In genomic region chr9:14270358-14271077, GRCh38 we compare ENCODE assay signal across 13 cellular contexts. TPM values are rescaled to one million over a fixed set of nuclear protein-coding genes. Genes with fewer than 3 reads are reported as not detected.
DNase-seq lines count a peak whose midpoint lies in the region; ATAC-seq, FAIRE-seq and TF ChIP-seq lines count a peak whose summit lies in the region.
"Had no signal": no experiment of that assay in that cellular context is flagged by ENCODE, and none has a peak within 500 bp of the region (broad histone marks: within the 10 kb centered on the region; RNA-seq: fewer than 3 reads in every experiment).

No MANE protein-coding gene starts in this region.

- H3K4me3 ChIP-seq in A549 (no peak overlapping the region), endothelial cell of umbilical vein (replicated peaks in 1 of 3; ENCODE audit: insufficient read depth in 1 of 3, low read depth in 1 of 3, low read length in 3 of 3) (no peak overlapping the region), upper lobe of right lung (no peak overlapping the region), PC-9 (no peak overlapping the region), brain microvascular endothelial cell (ENCODE audit: low read depth, low read length) (no peak overlapping the region)
- H3K4me3 ChIP-seq: SJSA1, skin epidermis had no signal

- H3K9me3 Mint-ChIP-seq in nephron progenitor cell = peaks cover 4% of the 10 kb centered on the region

- peaks cover 49% of the 10 kb centered on the region for H3K4me1 ChIP-seq in A549
- H3K4me1 ChIP-seq in endothelial cell of umbilical vein (ENCODE audit: control insufficient read depth, extremely low read depth, insufficient read depth, low read length) = peaks cover 58% of the 10 kb centered on the region
- H3K4me1 ChIP-seq in upper lobe of right lung = peaks cover 21% of the 10 kb centered on the region
- H3K4me1 ChIP-seq in PC-9 (replicated peaks; ENCODE audit: insufficient read depth) = no peaks in the 10 kb centered on the region

- peak in 1 of 2 experiments; percentile 17; a peak in 3 of 6 replicates for ATAC-seq in A549
- ATAC-seq in upper lobe of right lung = no peak
- ATAC-seq in HG02938 (IDR thresholded peaks at IDR 0.05; ENCODE audit: unreplicated experiment) = no peak

- no peak for TF ChIP-seq RAD21 in A549 (conservative IDR thresholded peaks at IDR 0.05 in 1 of 2, IDR thresholded peaks at IDR 0.05 in 1 of 2)

- TF ChIP-seq CTCF in A549 (IDR thresholded peaks at IDR 0.05) (no peak), endothelial cell of umbilical vein (IDR thresholded peaks at IDR 0.05; ENCODE audit: extremely low read depth in 1 of 2, insufficient read depth in 1 of 2, low read depth in 1 of 2, low read length in 2 of 2) (no peak), nephron progenitor cell (IDR thresholded peaks at IDR 0.05) (no peak), upper lobe of right lung (IDR thresholded peaks at IDR 0.05) (no peak), PC-9 (conservative IDR thresholded peaks at IDR 0.05) (no peak), brain microvascular endothelial cell (IDR thresholded peaks at IDR 0.05; ENCODE audit: low read depth, low read length, missing control alignments) (no peak)

- peak overlapping the region; percentile 73 for H3K27ac Mint-ChIP-seq in nephron progenitor cell

- peaks cover 7% of the 10 kb centered on the region for H3K36me3 Mint-ChIP-seq in nephron progenitor cell (ENCODE audit: low read depth)

- in situ Hi-C loops in brain microvascular endothelial cell (cut with HindIII; ENCODE audit: low pct_ligation_motif_present, low sequenced_read_pairs) = no loop called here

- DNase-seq in A549 (ENCODE audit: low read depth in 1 of 2, low spot score in 1 of 2) (no peak), NCI-H69 (lab: John Stamatoyannopoulos, UW) (peak; percentile 49), endothelial cell of umbilical vein (ENCODE audit: low read depth, low spot score) (peak; percentile 44), nephron progenitor cell (no peak), upper lobe of right lung (no peak), PC-9 (no peak), brain microvascular endothelial cell (no peak)
- DNase-seq: activated effector memory CD4-positive, alpha-beta T cell treated with anti-CD3 and anti-CD28 coated beads, Interleukin-2, amount 50 U/mL, for 16 hours; NCI-H187 had no signal

- no peak overlapping the region for H3K4me3 Mint-ChIP-seq in nephron progenitor cell

- peaks cover 5% of the 10 kb centered on the region for H3K27me3 Mint-ChIP-seq in nephron progenitor cell (ENCODE audit: low read depth, poor library complexity)

- WGBS in A549 (ENCODE audit: missing lambda C conversion rate) = 89% methylated on average over 4 of the region's 4 CpGs

- H3K4me2 ChIP-seq in A549 (peak overlapping the region; percentile 58), endothelial cell of umbilical vein (ENCODE audit: insufficient read depth, low read length) (no peak overlapping the region), PC-9 (no peak overlapping the region)

- H3F3A ChIP-seq in PC-9 (ENCODE audit: insufficient read depth, low read depth) = no peaks in the 10 kb centered on the region

- H3K4me1 Mint-ChIP-seq in nephron progenitor cell = peaks cover 58% of the 10 kb centered on the region

- TF ChIP-seq POLR2A in A549 (IDR thresholded peaks at IDR 0.05; ENCODE audit: low read length) (no peak), endothelial cell of umbilical vein (IDR thresholded peaks at IDR 0.05; ENCODE audit: low read depth, low read length) (no peak)

- no peaks in the 10 kb centered on the region for H3K9me3 ChIP-seq in A549
- H3K9me3 ChIP-seq in endothelial cell of umbilical vein (replicated peaks; ENCODE audit: control insufficient read depth, insufficient read depth, low read length) = no peaks in the 10 kb centered on the region
- no peaks in the 10 kb centered on the region for H3K9me3 ChIP-seq in upper lobe of right lung
- H3K9me3 ChIP-seq in PC-9 (ENCODE audit: insufficient read depth, low read depth) = no peaks in the 10 kb centered on the region
- H3K9me3 ChIP-seq: SJSA1 had no signal

- no peaks in the 10 kb centered on the region for H3K9me2 ChIP-seq in PC-9 (ENCODE audit: insufficient read depth)

- POLR2A ChIA-PET in A549 (lab: Yijun Ruan, JAX) = interaction anchor here (0.6 kb wide), 1 partner anchor 133 kb away, joined by 7 read pairs; no protein-coding TSS in a partner anchor
- POLR2A ChIA-PET in endothelial cell of umbilical vein (lab: Charles Lee) = interaction anchor here (0.6 to 1.1 kb wide), 2 partner anchors 12 to 32 kb away, joined by 5 to 7 read pairs; no protein-coding TSS in a partner anchor
- POLR2A ChIA-PET in PC-9 (lab: Charles Lee; ENCODE audit: unreplicated experiment) = no interaction called here

- CTCF ChIA-PET in A549 (lab: Yijun Ruan, JAX) = interaction anchor here (1.7 kb wide), 1 partner anchor 10 kb away, joined by 4 read pairs; no protein-coding TSS in a partner anchor
- CTCF ChIA-PET in endothelial cell of umbilical vein (lab: Charles Lee) = interaction anchor here (0.6 to 3.2 kb wide), 12 partner anchors 11 to 843 kb away, joined by 3 to 11 read pairs (median 4); no protein-coding TSS in a partner anchor
- CTCF ChIA-PET in PC-9 (lab: Charles Lee) = interaction anchor here (0.6 kb wide), 1 partner anchor 253 kb away, joined by 3 read pairs; no protein-coding TSS in a partner anchor

- dilution Hi-C loops in endothelial cell of umbilical vein (cut with MboI; ENCODE audit: extremely low pct_ligation_motif_present, low sequenced_read_pairs) = no loop called here

- H3K79me2 ChIP-seq in endothelial cell of umbilical vein (ENCODE audit: control insufficient read depth, insufficient read depth, low read length) = peaks cover 86% of the 10 kb centered on the region
- peaks cover 16% of the 10 kb centered on the region; the same call in 1 of the 2 replicates for H3K79me2 ChIP-seq in PC-9 (ENCODE audit: low read depth)

- TF ChIP-seq EP300 in A549 (IDR thresholded peaks at IDR 0.05) = no peak

- H3K9ac ChIP-seq in endothelial cell of umbilical vein (replicated peaks; ENCODE audit: extremely low read depth, insufficient read depth, low read length) = no peak overlapping the region

- intact Hi-C loops in endothelial cell of umbilical vein (cut with micrococcal nuclease) = loop anchor here (1.0 to 5.0 kb wide), 5 partner anchors 24 to 162 kb away; no protein-coding TSS in a partner anchor
- intact Hi-C loops in upper lobe of right lung (cut with DNase I) = no loop called here
- intact Hi-C loops in PC-9 (cut with micrococcal nuclease; ENCODE audit: unreplicated experiment) = no loop called here

- H3K9me1 ChIP-seq in endothelial cell of umbilical vein (replicated peaks; ENCODE audit: control insufficient read depth, extremely low read depth, insufficient read depth, low read length) = no peaks in the 10 kb centered on the region

- BruUV-seq in endothelial cell of umbilical vein (replicated peaks; lab: Mats Ljungman, UMichigan) (no TSS peak), PC-9 (replicated peaks; lab: Mats Ljungman, UMichigan) (no TSS peak)

- H3K27me3 ChIP-seq in endothelial cell of umbilical vein (ENCODE audit: control insufficient read depth in 2 of 2, insufficient read depth in 2 of 2, low read length in 2 of 2) (no peaks in the 10 kb centered on the region), upper lobe of right lung (no peaks in the 10 kb centered on the region), PC-9 (ENCODE audit: insufficient read depth, low read depth) (no peaks in the 10 kb centered on the region), brain microvascular endothelial cell (replicated peaks) (no peaks in the 10 kb centered on the region)
- H3K27me3 ChIP-seq: SJSA1 had no signal

- FAIRE-seq in A549 (lab: Jason Lieb, UNC) = no peak
- FAIRE-seq in endothelial cell of umbilical vein (lab: Jason Lieb, UNC) = no peak

- H3K36me3 ChIP-seq in endothelial cell of umbilical vein (ENCODE audit: control insufficient read depth in 2 of 2, extremely low read depth in 1 of 2, insufficient read depth in 2 of 2, low read length in 2 of 2) (peaks cover 0 to 11% of the 10 kb centered on the region in 2 experiments), upper lobe of right lung (no peaks in the 10 kb centered on the region), PC-9 (ENCODE audit: low read depth) (no peaks in the 10 kb centered on the region), brain microvascular endothelial cell (replicated peaks) (no peaks in the 10 kb centered on the region)
- H3K36me3 ChIP-seq: SJSA1 had no signal

- H2AFZ ChIP-seq in endothelial cell of umbilical vein (ENCODE audit: low read depth, low read length) = no peak overlapping the region
- no peak overlapping the region for H2AFZ ChIP-seq in PC-9

- H3K27ac ChIP-seq in A549 (0 out of 6 replicates have a peak overlapping the region, but pooled peaks of 1 of the 2 experiments have one; percentile 23), endothelial cell of umbilical vein (ENCODE audit: insufficient read depth, low read depth, low read length) (no peak overlapping the region), upper lobe of right lung (no peak overlapping the region), PC-9 (no peak overlapping the region), brain microvascular endothelial cell (no peak overlapping the region)
- H3K27ac ChIP-seq: SJSA1 had no signal

- H4K20me1 ChIP-seq in endothelial cell of umbilical vein (replicated peaks; ENCODE audit: control insufficient read depth, extremely low read depth, insufficient read depth, low read length) (no peaks in the 10 kb centered on the region), PC-9 (ENCODE audit: insufficient read depth) (no peaks in the 10 kb centered on the region)

TF ChIP-seq in A549, 52 proteins besides CTCF, POLR2A, EP300 and RAD21 (continues in another document):
- no peak for TF ChIP-seq HOXB13 (CRISPR knock-in tag; IDR thresholded peaks at IDR 0.05; ENCODE audit: low read depth)

TF ChIP-seq in endothelial cell of umbilical vein, 7 proteins besides CTCF, POLR2A, EP300 and RAD21 (continues in another document):
- no peak for TF ChIP-seq EZH2 (IDR thresholded peaks at IDR 0.05; ENCODE audit: borderline replicate concordance, low read depth, low read length, severe bottlenecking)

RNA-seq across cellular contexts. Expression of gene NFIB, which starts 43.4 kb away (rescaled TPM):
- polyA plus RNA-seq in A549 (2011; rRNA removed) (21.7 and 27.1 TPM in 2 replicates), A549 (2017; fragmentation: RNase III; extraction: RNeasy Plus Mini Kit Qiagen cat#74134 plus additional on column Dnase treatment) (10.7 to 13.2 TPM (median 12.0 TPM) in 3 replicates), endothelial cell of umbilical vein (23.4 and 26.4 TPM in 2 replicates)
- polyA plus RNA-seq in A549 (2012; cell fraction: cytosol; rRNA removed) = 7.4 and 8.2 TPM in 2 replicates
- 7.4 and 11.4 TPM in 2 replicates for polyA plus RNA-seq in A549 (2012; cell fraction: nucleus; rRNA removed)
- 59.3 and 63.6 TPM in 2 replicates for polyA minus RNA-seq in A549 (2011; rRNA and poly(A)+ RNA removed)
- total RNA-seq in endothelial cell of umbilical vein (160 and 174 TPM in 2 replicates), upper lobe of right lung (99.4 TPM), PC-9 (2021) (29.0 and 35.1 TPM in 2 replicates)
- polyA plus RNA-seq in endothelial cell of umbilical vein (2011; cell fraction: cytosol; rRNA removed) = 37.4 and 43.7 TPM in 2 replicates
- 154 and 187 TPM in 2 replicates for polyA plus RNA-seq in endothelial cell of umbilical vein (2011; cell fraction: nucleus; rRNA removed)
- 57.7 and 61.6 TPM in 2 replicates for polyA plus RNA-seq in endothelial cell of umbilical vein (2012)
- polyA minus RNA-seq in endothelial cell of umbilical vein = 232 and 242 TPM in 2 replicates
- polyA minus RNA-seq in endothelial cell of umbilical vein (2011; cell fraction: cytosol; rRNA and poly(A)+ RNA removed) = 21.1 TPM
- polyA minus RNA-seq in endothelial cell of umbilical vein (2011; cell fraction: nucleus; rRNA and poly(A)+ RNA removed) = 402 and 529 TPM in 2 replicates
- total RNA-seq: activated CD8-positive, alpha-beta memory T cell treated with anti-CD3 and anti-CD28 coated beads for 36 hours had no signal

Comparison
In these comparisons a context has a peak if more than half of its experiments do, and no peak if none do; other contexts are left out.
1. DNase-seq: peak in NCI-H69 (single experiment) and endothelial cell of umbilical vein (single experiment); none in A549 (0 of 2), nephron progenitor cell (single experiment), upper lobe of right lung (single experiment), PC-9 (0 of 2) and brain microvascular endothelial cell (single experiment).